ENCODE assay signal across 24 cellular contexts in genomic region chr2:168543037-168543436, GRCh38.
"Had no signal": no experiment of that assay in that cellular context is flagged by ENCODE, and none has a peak within 500 bp of the region (broad histone marks: within the 10 kb centered on the region; RNA-seq: fewer than 3 reads in every experiment).

No MANE protein-coding gene starts in this region.

- H3K4me3 Mint-ChIP-seq: activated CD4-positive, alpha-beta memory T cell treated with anti-CD3 and anti-CD28 coated beads for 36 hours; activated naive CD4-positive, alpha-beta T cell treated with anti-CD3 and anti-CD28 coated beads, Interleukin-2, amount 10 ng/mL, durations not matched to agents 7 days and 5 days; brain; effector memory CD8-positive, alpha-beta T cell; memory B cell; neural crest cell had no signal

- H3K27ac ChIP-seq: dorsolateral prefrontal cortex, thoracic aorta, upper lobe of right lung had no signal

- DNase-seq: activated CD4-positive, alpha-beta memory T cell treated with anti-CD3 and anti-CD28 coated beads for 36 hours; activated CD4-positive, alpha-beta T cell treated with anti-CD3 and anti-CD28 coated beads for 48 hours; activated effector memory CD4-positive, alpha-beta T cell treated with Interleukin-2 at 50 U/mL for 16 hours; activated naive CD4-positive, alpha-beta T cell treated with anti-CD3 and anti-CD28 coated beads, Interleukin-2, amount 10 ng/mL, durations not matched to agents 7 days and 5 days; activated T-cell treated with anti-CD3 and anti-CD28 coated beads, Interleukin-2, amount 50 U/mL, for 48 hours; aorta; caudate nucleus; dorsolateral prefrontal cortex; effector memory CD8-positive, alpha-beta T cell; foreskin melanocyte; hippocampal formation; occipital lobe; posterior cingulate gyrus; stimulated activated CD4-positive, alpha-beta T cell treated with anti-CD3 and anti-CD28 coated beads, Interleukin-15, amount 100 ng/mL, for 24 hours; stimulated activated naive CD4-positive, alpha-beta T cell treated with Interleukin-2 at 50 U/mL for 16 hours; upper lobe of right lung had no signal

- H3K4me3 ChIP-seq: dorsolateral prefrontal cortex, smooth muscle cell, thoracic aorta, upper lobe of right lung had no signal

- H3K27me3 Mint-ChIP-seq: activated CD4-positive, alpha-beta memory T cell treated with anti-CD3 and anti-CD28 coated beads for 36 hours; activated naive CD4-positive, alpha-beta T cell treated with anti-CD3 and anti-CD28 coated beads, Interleukin-2, amount 10 ng/mL, durations not matched to agents 7 days and 5 days; brain; memory B cell had no signal

- H3K36me3 ChIP-seq: thoracic aorta, upper lobe of right lung had no signal

- H3K4me1 Mint-ChIP-seq: memory B cell had no signal

- H3K4me1 ChIP-seq: upper lobe of right lung had no signal

- H3K27ac Mint-ChIP-seq: activated CD4-positive, alpha-beta memory T cell treated with anti-CD3 and anti-CD28 coated beads for 36 hours; activated naive CD4-positive, alpha-beta T cell treated with anti-CD3 and anti-CD28 coated beads, Interleukin-2, amount 10 ng/mL, durations not matched to agents 7 days and 5 days; brain; effector memory CD8-positive, alpha-beta T cell; memory B cell had no signal

- FAIRE-seq: endothelial cell of umbilical vein had no signal

- H3K27me3 ChIP-seq: dorsolateral prefrontal cortex, upper lobe of right lung had no signal

- H3K9me3 Mint-ChIP-seq: effector memory CD8-positive, alpha-beta T cell had no signal

- ATAC-seq: effector memory CD8-positive, alpha-beta T cell; esophagus mucosa; sciatic nerve; upper lobe of right lung had no signal
